ENCODE assay signal across 19 cellular contexts in the genomic region with DNA sequence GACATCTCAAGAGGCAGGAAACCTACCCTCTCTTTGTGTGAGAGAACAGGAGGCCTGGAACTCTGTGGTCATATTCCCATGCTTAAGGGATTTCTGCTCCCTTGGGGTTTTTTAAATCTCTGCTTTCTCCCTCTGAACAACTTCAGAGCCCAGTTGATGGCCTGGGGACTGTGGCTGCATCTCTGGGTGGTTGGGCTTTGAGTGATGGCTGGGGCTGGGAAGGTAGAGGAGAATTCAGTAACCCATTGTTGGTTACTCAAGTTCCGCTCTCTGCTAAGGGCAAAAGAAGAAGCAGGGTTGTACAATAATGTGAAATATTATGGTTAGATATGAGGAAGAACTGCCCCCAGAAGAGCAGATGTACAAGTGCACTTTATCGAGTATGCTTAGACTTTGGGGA.
DNase-seq lines count a peak whose midpoint lies in the region; ATAC-seq and TF ChIP-seq lines count a peak whose summit lies in the region.
"Had no signal": no experiment of that assay in that cellular context is flagged by ENCODE, and none has a peak within 500 bp of the region (broad histone marks: within the 10 kb centered on the region; RNA-seq: fewer than 3 reads in every experiment).

No MANE protein-coding gene starts in this region.

- TF ChIP-seq CTCF in CD14-positive monocyte (IDR thresholded peaks at IDR 0.05) (no peak), HL-60 (IDR thresholded peaks at IDR 0.05; ENCODE audit: insufficient read depth, low read length) (no peak), progenitor cell of endocrine pancreas (IDR thresholded peaks at IDR 0.05; ENCODE audit: unreplicated experiment) (no peak)

- H3K27me3 Mint-ChIP-seq in CD14-positive monocyte (ENCODE audit: low read depth in 3 of 3), result peaks cover 0 to 17% (median 12%) of the 10 kb centered on the region in 3 donors
- H3K27me3 Mint-ChIP-seq in progenitor cell of endocrine pancreas, result peaks cover 10% of the 10 kb centered on the region
- H3K27me3 Mint-ChIP-seq in stimulated activated naive B cell treated with anti-CD40 and anti-IgM and Interleukin-4, amounts not matched to agents 10 μg/mL and 1 μg/mL and 100 μg/mL, for 72 hours, result peaks cover 53 to 65% of the 10 kb centered on the region in 2 donors

- no peak for DNase-seq in CD14-positive monocyte (ENCODE audit: low spot score)
- peak; percentile 34 to 68 for DNase-seq in HL-60 (ENCODE audit: low read depth in 1 of 2, low spot score in 1 of 2)
- DNase-seq in SKM-1 (lab: John Stamatoyannopoulos, UW; ENCODE audit: unreplicated experiment), result peak; percentile 66
- no peak for DNase-seq in progenitor cell of endocrine pancreas (ENCODE audit: low spot score, unreplicated experiment)
- DNase-seq in Kasumi-1 (lab: John Stamatoyannopoulos, UW), result no peak
- no peak for DNase-seq in stimulated activated naive B cell treated with anti-CD40 and anti-IgM and Interleukin-4, amounts not matched to agents 10 μg/mL and 1 μg/mL and 100 μg/mL, for 72 hours
- DNase-seq in NCI-H1436 (lab: John Stamatoyannopoulos, UW), result no peak
- DNase-seq: 8988T, DMS53, GF-D8, NCI-H1694 treated with DMSO at 0.1 percent for 48 hours, NCI-H446, NCI-H526, SHP77 treated with DMSO at 0.1 percent for 48 hours, SK-N-SH, T-cell had no signal

- peak overlapping the region in 1 of 2 donors; percentile 23 for H3K4me3 Mint-ChIP-seq in CD14-positive monocyte
- no peak overlapping the region for H3K4me3 Mint-ChIP-seq in progenitor cell of endocrine pancreas (ENCODE audit: low read depth)
- no peak overlapping the region for H3K4me3 Mint-ChIP-seq in stimulated activated naive B cell treated with anti-CD40 and anti-IgM and Interleukin-4, amounts not matched to agents 10 μg/mL and 1 μg/mL and 100 μg/mL, for 72 hours
- H3K4me3 Mint-ChIP-seq: T-cell had no signal

- peaks cover 45% of the 10 kb centered on the region for H3K4me1 Mint-ChIP-seq in CD14-positive monocyte
- peaks cover 3% of the 10 kb centered on the region for H3K4me1 Mint-ChIP-seq in progenitor cell of endocrine pancreas (ENCODE audit: low read depth)
- peaks cover 11 to 24% of the 10 kb centered on the region in 2 donors for H3K4me1 Mint-ChIP-seq in stimulated activated naive B cell treated with anti-CD40 and anti-IgM and Interleukin-4, amounts not matched to agents 10 μg/mL and 1 μg/mL and 100 μg/mL, for 72 hours
- H3K4me1 Mint-ChIP-seq: T-cell had no signal

- intact Hi-C loops in CD14-positive monocyte (cut with micrococcal nuclease), result no loop called here

- H3K27ac Mint-ChIP-seq in CD14-positive monocyte (peak overlapping the region; percentile 68 to 90 (median 88)), progenitor cell of endocrine pancreas (peak overlapping the region; percentile 44)
- no peak overlapping the region for H3K27ac Mint-ChIP-seq in stimulated activated naive B cell treated with anti-CD40 and anti-IgM and Interleukin-4, amounts not matched to agents 10 μg/mL and 1 μg/mL and 100 μg/mL, for 72 hours
- H3K27ac Mint-ChIP-seq: T-cell had no signal

- no peak for ATAC-seq in stimulated activated naive B cell treated with anti-CD40 and anti-IgM and Interleukin-4, amounts not matched to agents 10 μg/mL and 1 μg/mL and 100 μg/mL, for 72 hours (replicated peaks)
- ATAC-seq: T-cell had no signal

- no peak overlapping the region for H3K4me3 ChIP-seq in HL-60 (replicated peaks; ENCODE audit: insufficient read depth, low read length)
- H3K4me3 ChIP-seq: HAP-1 had no signal

- peak overlapping the region; percentile 61 for H3K27ac ChIP-seq in HL-60 (replicated peaks)
- H3K27ac ChIP-seq: C4-2B, RWPE1 had no signal

- H3K36me3 Mint-ChIP-seq in CD14-positive monocyte (no peaks in the 10 kb centered on the region), progenitor cell of endocrine pancreas (ENCODE audit: insufficient read depth) (no peaks in the 10 kb centered on the region)
- H3K36me3 Mint-ChIP-seq in stimulated activated naive B cell treated with anti-CD40 and anti-IgM and Interleukin-4, amounts not matched to agents 10 μg/mL and 1 μg/mL and 100 μg/mL, for 72 hours, result no peaks in the 10 kb centered on the region
- H3K36me3 Mint-ChIP-seq: T-cell had no signal

- H3K9me3 Mint-ChIP-seq in CD14-positive monocyte, result no peaks in the 10 kb centered on the region
- H3K9me3 Mint-ChIP-seq in progenitor cell of endocrine pancreas (ENCODE audit: low read depth), result no peaks in the 10 kb centered on the region
- H3K9me3 Mint-ChIP-seq in stimulated activated naive B cell treated with anti-CD40 and anti-IgM and Interleukin-4, amounts not matched to agents 10 μg/mL and 1 μg/mL and 100 μg/mL, for 72 hours, result no peaks in the 10 kb centered on the region
- H3K9me3 Mint-ChIP-seq: T-cell had no signal

- peaks cover under 1% of the 10 kb centered on the region for H3K27me3 ChIP-seq in HL-60 (ENCODE audit: insufficient read depth, poor library complexity, severe bottlenecking)

Comparison
In these comparisons a context has a peak if more than half of its experiments do, and no peak if none do; other contexts are left out.
1. DNase-seq: peak in HL-60 (2 of 2) and SKM-1 (single experiment); none in CD14-positive monocyte (single experiment), progenitor cell of endocrine pancreas (single experiment), Kasumi-1 (0 of 2), stimulated activated naive B cell treated with anti-CD40 and anti-IgM and Interleukin-4, amounts not matched to agents 10 μg/mL and 1 μg/mL and 100 μg/mL, for 72 hours (single experiment) and NCI-H1436 (single experiment).